Comparison of ENCODE assay signal across 25 cellular contexts in genomic region chr13:27857271-27857670, GRCh38.
DNase-seq lines count a peak whose midpoint lies in the region; ATAC-seq and TF ChIP-seq lines count a peak whose summit lies in the region.
"Had no signal": no experiment of that assay in that cellular context is flagged by ENCODE, and none has a peak within 500 bp of the region (broad histone marks: within the 10 kb centered on the region; RNA-seq: fewer than 3 reads in every experiment).

No MANE protein-coding gene starts in this region.

- peak; percentile 7 for DNase-seq in NCI-H2029 treated with DMSO at 0.1 percent for 48 hours (lab: John Stamatoyannopoulos, UW)
- DNase-seq in NCI-H526 (lab: John Stamatoyannopoulos, UW), result peak; percentile 48 to 76
- no peak for DNase-seq in left colon
- DNase-seq in CD4-positive, alpha-beta T cell, result no peak
- DNase-seq in GDM1 (lab: John Stamatoyannopoulos, UW), result no peak
- DNase-seq: activated CD4-positive, CD25-positive, alpha-beta regulatory T cell; activated CD8-positive, alpha-beta T cell treated with anti-CD3 and anti-CD28 coated beads for 36 hours; activated naive CD4-positive, alpha-beta T cell treated with anti-CD3 and anti-CD28 coated beads, Interleukin-2, amount 10 ng/mL, durations not matched to agents 7 days and 5 days; activated T-cell treated with anti-CD3 and anti-CD28 coated beads, Interleukin-2, amount 50 U/mL, for 1 hour; AML-193; anterior cingulate cortex; effector CD4-positive, alpha-beta T cell; IMR-90; left ventricle myocardium inferior; MM.1S; spleen had no signal

- H3K36me3 ChIP-seq in HEK293 (ENCODE audit: control insufficient read depth in 2 of 2, insufficient read depth in 1 of 2, low read length in 2 of 2), result no peaks in the 10 kb centered on the region
- H3K36me3 ChIP-seq: HAP-1, left ventricle myocardium inferior, neural progenitor cell, spleen had no signal

- peaks cover 18% of the 10 kb centered on the region for H3K27me3 ChIP-seq in CD4-positive, alpha-beta T cell (ENCODE audit: control insufficient read depth, insufficient read depth, low read length)

- H3K27ac ChIP-seq in HEK293 (ENCODE audit: extremely low read depth, low read depth, low read length), result no peak overlapping the region
- no peak overlapping the region for H3K27ac ChIP-seq in CD4-positive, alpha-beta T cell (ENCODE audit: low read depth, low read length)
- H3K27ac ChIP-seq: HL-60, left ventricle myocardium inferior, neural progenitor cell, SK-N-MC, spleen had no signal

- no peaks in the 10 kb centered on the region for H3K9me3 ChIP-seq in HEK293 (ENCODE audit: control insufficient read depth, insufficient read depth, low read depth, low read length)
- no peaks in the 10 kb centered on the region for H3K9me3 ChIP-seq in CD4-positive, alpha-beta T cell (ENCODE audit: control insufficient read depth, low read length)
- H3K9me3 ChIP-seq: HAP-1, left ventricle myocardium inferior, spleen had no signal

- peaks cover 52% of the 10 kb centered on the region for H3K27me3 Mint-ChIP-seq in CD4-positive, alpha-beta T cell

- H3K4me1 ChIP-seq in HEK293 (ENCODE audit: control insufficient read depth, insufficient read depth, low read length), result no peaks in the 10 kb centered on the region
- H3K4me1 ChIP-seq: HAP-1, spleen had no signal

- H3K4me1 Mint-ChIP-seq in CD4-positive, alpha-beta T cell (ENCODE audit: low read depth), result no peaks in the 10 kb centered on the region
- H3K4me1 Mint-ChIP-seq: activated naive CD4-positive, alpha-beta T cell treated with anti-CD3 and anti-CD28 coated beads, Interleukin-2, amount 10 ng/mL, durations not matched to agents 7 days and 5 days; central memory CD8-positive, alpha-beta T cell; neural progenitor cell had no signal

- no peak overlapping the region for H3K27ac Mint-ChIP-seq in CD4-positive, alpha-beta T cell
- H3K27ac Mint-ChIP-seq: activated CD8-positive, alpha-beta T cell treated with anti-CD3 and anti-CD28 coated beads for 36 hours; activated naive CD4-positive, alpha-beta T cell treated with anti-CD3 and anti-CD28 coated beads, Interleukin-2, amount 10 ng/mL, durations not matched to agents 7 days and 5 days had no signal

- no peak overlapping the region for H3K4me3 ChIP-seq in HEK293 (ENCODE audit: low read depth, low read length)
- H3K4me3 ChIP-seq: HAP-1, left ventricle myocardium inferior, neural progenitor cell, SK-N-MC, spleen had no signal

- H3K9me3 Mint-ChIP-seq in CD4-positive, alpha-beta T cell, result no peaks in the 10 kb centered on the region
- H3K9me3 Mint-ChIP-seq: activated CD8-positive, alpha-beta T cell treated with anti-CD3 and anti-CD28 coated beads for 36 hours; activated naive CD4-positive, alpha-beta T cell treated with anti-CD3 and anti-CD28 coated beads, Interleukin-2, amount 10 ng/mL, durations not matched to agents 7 days and 5 days; central memory CD8-positive, alpha-beta T cell; neural progenitor cell had no signal

- POLR2A ChIA-PET in HEK293 (lab: Yijun Ruan, JAX), result no interaction called here
- POLR2A ChIA-PET in CD4-positive, alpha-beta T cell (lab: Charles Lee), result no interaction called here

- ATAC-seq in left colon (peak; percentile 33), GM19397 (IDR thresholded peaks at IDR 0.05; ENCODE audit: unreplicated experiment) (no peak), HG03095 (IDR thresholded peaks at IDR 0.05; ENCODE audit: unreplicated experiment) (no peak)
- ATAC-seq in CD4-positive, alpha-beta T cell (ENCODE audit: poor library complexity), result no peak
- ATAC-seq: activated CD8-positive, alpha-beta T cell treated with anti-CD3 and anti-CD28 coated beads for 36 hours; Panc1 had no signal

- H3K36me3 Mint-ChIP-seq in CD4-positive, alpha-beta T cell (ENCODE audit: low read depth), result no peaks in the 10 kb centered on the region
- H3K36me3 Mint-ChIP-seq: activated naive CD4-positive, alpha-beta T cell treated with anti-CD3 and anti-CD28 coated beads, Interleukin-2, amount 10 ng/mL, durations not matched to agents 7 days and 5 days; neural progenitor cell had no signal

- no peak for TF ChIP-seq CTCF in HEK293 (tag by site-specific recombination; IDR thresholded peaks at IDR 0.05)
- no peak for TF ChIP-seq CTCF in CD4-positive, alpha-beta T cell (IDR thresholded peaks at IDR 0.05)

- intact Hi-C loops in left colon (cut with DNase I, micrococcal nuclease), result no loop called here
- intact Hi-C loops in CD4-positive, alpha-beta T cell (cut with DNase I, micrococcal nuclease), result no loop called here

- H3K4me3 Mint-ChIP-seq in CD4-positive, alpha-beta T cell, result no peak overlapping the region
- H3K4me3 Mint-ChIP-seq: activated CD8-positive, alpha-beta T cell treated with anti-CD3 and anti-CD28 coated beads for 36 hours; activated naive CD4-positive, alpha-beta T cell treated with anti-CD3 and anti-CD28 coated beads, Interleukin-2, amount 10 ng/mL, durations not matched to agents 7 days and 5 days; central memory CD8-positive, alpha-beta T cell; neural progenitor cell had no signal

- CTCF ChIA-PET in HEK293 (lab: Yijun Ruan, JAX), result interaction anchor here (1.0 kb wide), 1 partner anchor 12 kb away, joined by 3 read pairs; no protein-coding TSS in a partner anchor
- CTCF ChIA-PET in CD4-positive, alpha-beta T cell (lab: Charles Lee), result no interaction called here

TF ChIP-seq in HEK293, 187 proteins besides CTCF, POLR2A, EP300 and RAD21:
- TF ChIP-seq ZNF37A (tag by site-specific recombination; IDR thresholded peaks at IDR 0.05), result no peak
- no peak for TF ChIP-seq ZNF560 (tag by site-specific recombination; IDR thresholded peaks at IDR 0.05; ENCODE audit: borderline replicate concordance)
- TF ChIP-seq ZIC2 (tag by site-specific recombination; IDR thresholded peaks at IDR 0.05), result peak; percentile 78
- TF ChIP-seq KLF1 (tag by site-specific recombination; IDR thresholded peaks at IDR 0.05), result peak; percentile 69
- no peak for TF ChIP-seq ZNF174 (tag by site-specific recombination; IDR thresholded peaks at IDR 0.05)
- no peak for TF ChIP-seq PRDM2 (tag by site-specific recombination; IDR thresholded peaks at IDR 0.05; ENCODE audit: borderline replicate concordance)
TF ChIP-seq in HEK293: peak in this region for 2.

Comparison
In these comparisons a context has a peak if more than half of its experiments do, and no peak if none do; other contexts are left out.
1. DNase-seq: peak in NCI-H2029 treated with DMSO at 0.1 percent for 48 hours (single experiment) and NCI-H526 (2 of 2); none in left colon (0 of 2), CD4-positive, alpha-beta T cell (0 of 10) and GDM1 (single experiment).